28 cellular contexts compared by ENCODE assay signal in genomic region chr6:55841341-55841740, GRCh38. TPM values are rescaled to one million over a fixed set of nuclear protein-coding genes. Genes with fewer than 3 reads are reported as not detected.
"Had no signal": no experiment of that assay in that cellular context is flagged by ENCODE, and none has a peak within 500 bp of the region (broad histone marks: within the 10 kb centered on the region; RNA-seq: fewer than 3 reads in every experiment).

No MANE protein-coding gene starts in this region.

- H3K9me3 ChIP-seq: body of pancreas, esophagus muscularis mucosa, right lobe of liver, thoracic aorta had no signal

- H3K27ac ChIP-seq: body of pancreas, esophagus muscularis mucosa, foreskin keratinocyte, heart right ventricle, right lobe of liver, skin epidermis, thoracic aorta had no signal

- H3K27ac Mint-ChIP-seq: activated CD4-positive, alpha-beta memory T cell treated with anti-CD3 and anti-CD28 coated beads, Interleukin-2, amount 10 ng/mL, durations not matched to agents 7 days and 5 days; activated CD4-positive, alpha-beta T cell treated with anti-CD3 and anti-CD28 coated beads, Interleukin-2, amount 10 ng/mL, durations not matched to agents 7 days and 5 days; activated T-helper 17 cell treated with anti-CD3 and anti-CD28 coated beads, Interleukin-2, amount 50 U/mL, for 72 hours; endodermal cell; nephron; stimulated activated effector memory CD8-positive, alpha-beta T cell treated with anti-CD3 and anti-CD28 coated beads, Interleukin-12 subunit alpha, Interleukin-12 subunit beta, amount 100 ng/mL, for 72 hours; stimulated activated naive CD8-positive, alpha-beta T cell treated with anti-CD3 and anti-CD28 coated beads, Interleukin-15, Interleukin-2, amounts not matched to agents 100 ng/mL and 50 ng/mL, for 24 hours; WTC11 had no signal

- DNase-seq: activated CD4-positive, alpha-beta memory T cell treated with anti-CD3 and anti-CD28 coated beads, Interleukin-2, amount 10 ng/mL, durations not matched to agents 7 days and 5 days; activated CD4-positive, alpha-beta T cell treated with anti-CD3 and anti-CD28 coated beads for 1 hour; activated CD4-positive, alpha-beta T cell treated with anti-CD3 and anti-CD28 coated beads, Interleukin-2, amount 10 ng/mL, durations not matched to agents 7 days and 5 days; activated gamma-delta T cell treated with Interleukin-2 at 50 U/mL for 16 hours; activated naive CD4-positive, alpha-beta T cell treated with anti-CD3 and anti-CD28 coated beads, Interleukin-2, amount 50 U/mL, for 16 hours; activated T-cell treated with anti-CD3 and anti-CD28 coated beads, Interleukin-2, amount 50 U/mL, for 4 hours; anterior cingulate cortex; body of pancreas; caudate nucleus; endodermal cell; heart right ventricle; kidney glomerular epithelial cell; right lobe of liver; stimulated activated CD4-positive, alpha-beta T cell treated with anti-CD3 and anti-CD28 coated beads, Interleukin-4, amount 100 ng/mL, for 24 hours; T-helper 2 cell; trophoblast cell had no signal

- H3K9me3 Mint-ChIP-seq: activated CD4-positive, alpha-beta T cell treated with anti-CD3 and anti-CD28 coated beads, Interleukin-2, amount 10 ng/mL, durations not matched to agents 7 days and 5 days; activated T-cell treated with anti-CD3 and anti-CD28 coated beads, Interleukin-2, amount 50 U/mL, for 4 hours; endodermal cell; nephron had no signal

- H3K36me3 Mint-ChIP-seq: stimulated activated effector memory CD8-positive, alpha-beta T cell treated with anti-CD3 and anti-CD28 coated beads, Interleukin-12 subunit alpha, Interleukin-12 subunit beta, amount 100 ng/mL, for 72 hours; WTC11 had no signal

- H3K36me3 ChIP-seq: esophagus muscularis mucosa, heart right ventricle, right lobe of liver, thoracic aorta had no signal

- H3K4me3 ChIP-seq: body of pancreas, esophagus muscularis mucosa, heart right ventricle, lung, right lobe of liver, skin epidermis, thoracic aorta had no signal

- H3K4me1 Mint-ChIP-seq: activated CD4-positive, alpha-beta memory T cell treated with anti-CD3 and anti-CD28 coated beads, Interleukin-2, amount 10 ng/mL, durations not matched to agents 7 days and 5 days; activated CD4-positive, alpha-beta T cell treated with anti-CD3 and anti-CD28 coated beads, Interleukin-2, amount 10 ng/mL, durations not matched to agents 7 days and 5 days; activated T-helper 17 cell treated with anti-CD3 and anti-CD28 coated beads, Interleukin-2, amount 50 U/mL, for 72 hours; stimulated activated effector memory CD8-positive, alpha-beta T cell treated with anti-CD3 and anti-CD28 coated beads, Interleukin-12 subunit alpha, Interleukin-12 subunit beta, amount 100 ng/mL, for 72 hours had no signal

- H3K27me3 ChIP-seq: body of pancreas, esophagus muscularis mucosa, foreskin keratinocyte, heart right ventricle, right lobe of liver had no signal

- H3K4me1 ChIP-seq: esophagus muscularis mucosa, foreskin keratinocyte, right lobe of liver had no signal

- H3K4me3 Mint-ChIP-seq: activated CD4-positive, alpha-beta memory T cell treated with anti-CD3 and anti-CD28 coated beads, Interleukin-2, amount 10 ng/mL, durations not matched to agents 7 days and 5 days; activated CD4-positive, alpha-beta T cell treated with anti-CD3 and anti-CD28 coated beads, Interleukin-2, amount 10 ng/mL, durations not matched to agents 7 days and 5 days; activated T-cell treated with anti-CD3 and anti-CD28 coated beads, Interleukin-2, amount 50 U/mL, for 4 hours; activated T-helper 17 cell treated with anti-CD3 and anti-CD28 coated beads, Interleukin-2, amount 50 U/mL, for 72 hours; endodermal cell; nephron; stimulated activated effector memory CD8-positive, alpha-beta T cell treated with anti-CD3 and anti-CD28 coated beads, Interleukin-12 subunit alpha, Interleukin-12 subunit beta, amount 100 ng/mL, for 72 hours; stimulated activated naive CD8-positive, alpha-beta T cell treated with anti-CD3 and anti-CD28 coated beads, Interleukin-15, Interleukin-2, amounts not matched to agents 100 ng/mL and 50 ng/mL, for 24 hours; WTC11 had no signal

- H3K27me3 Mint-ChIP-seq: activated CD4-positive, alpha-beta memory T cell treated with anti-CD3 and anti-CD28 coated beads, Interleukin-2, amount 10 ng/mL, durations not matched to agents 7 days and 5 days; activated CD4-positive, alpha-beta T cell treated with anti-CD3 and anti-CD28 coated beads, Interleukin-2, amount 10 ng/mL, durations not matched to agents 7 days and 5 days; activated T-helper 17 cell treated with anti-CD3 and anti-CD28 coated beads, Interleukin-2, amount 50 U/mL, for 72 hours; stimulated activated naive CD8-positive, alpha-beta T cell treated with anti-CD3 and anti-CD28 coated beads, Interleukin-15, Interleukin-2, amounts not matched to agents 100 ng/mL and 50 ng/mL, for 24 hours had no signal

RNA-seq across cellular contexts. Expression of gene BMP5, which starts 34.0 kb away (rescaled TPM):
- total RNA-seq: activated CD4-positive, alpha-beta memory T cell treated with anti-CD3 and anti-CD28 coated beads, Interleukin-2, amount 10 ng/mL, durations not matched to agents 7 days and 5 days; activated CD4-positive, alpha-beta T cell treated with anti-CD3 and anti-CD28 coated beads, Interleukin-2, amount 10 ng/mL, durations not matched to agents 7 days and 5 days; activated T-cell treated with anti-CD3 and anti-CD28 coated beads, Interleukin-2, amount 50 U/mL, for 4 hours; activated T-helper 17 cell treated with anti-CD3 and anti-CD28 coated beads, Interleukin-2, amount 50 U/mL, for 72 hours; foreskin keratinocyte; glomerular endothelial cell; osteocyte; thoracic aorta; WTC11 had no signal
- polyA plus RNA-seq: foreskin keratinocyte had no signal
